8 cellular contexts compared by ENCODE assay signal in the genomic region with DNA sequence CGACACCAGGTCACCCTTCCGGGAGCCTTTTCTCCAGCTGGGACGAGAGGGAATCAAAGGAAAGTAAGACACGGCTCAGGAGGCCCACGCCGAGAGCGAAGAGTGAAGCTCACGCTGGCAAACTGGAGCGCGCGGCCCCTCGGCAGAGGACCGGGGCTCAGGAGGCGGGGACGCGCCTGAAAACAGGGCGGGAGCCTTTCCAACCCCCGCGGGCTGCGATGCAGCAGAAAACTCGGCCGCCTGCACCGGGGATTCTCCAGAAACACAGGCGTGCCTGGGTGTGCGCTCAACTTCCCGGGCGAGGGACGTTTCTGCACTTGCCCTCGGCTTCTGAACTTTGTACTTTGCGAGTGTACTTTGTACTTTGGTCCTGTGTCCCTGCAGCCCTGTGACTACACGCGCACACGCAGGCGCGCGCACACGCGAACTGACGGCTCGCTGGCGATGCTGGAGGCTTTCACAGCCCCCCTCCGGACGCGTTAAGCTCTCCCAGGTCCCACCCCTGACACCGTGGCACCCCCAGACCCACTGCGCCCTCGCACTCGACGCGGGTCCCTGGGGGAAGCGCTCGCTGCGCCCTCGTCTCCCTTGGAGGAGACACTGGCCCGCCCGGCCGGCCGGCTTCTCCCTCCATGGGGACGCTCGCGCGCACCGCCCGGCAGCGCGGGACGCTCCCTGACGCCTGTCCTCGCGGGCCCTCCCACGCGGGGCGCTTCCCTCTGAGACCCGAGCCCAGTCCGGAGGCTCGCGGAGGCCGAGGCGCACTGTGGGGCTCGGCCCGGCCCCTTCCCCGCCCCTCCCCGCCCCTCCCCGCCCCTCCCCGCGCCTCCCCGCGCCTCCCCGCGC. TPM values are rescaled to one million over a fixed set of nuclear protein-coding genes. Genes with fewer than 3 reads are reported as not detected.
DNase-seq lines count a peak whose midpoint lies in the region; ATAC-seq and TF ChIP-seq lines count a peak whose summit lies in the region.

No MANE protein-coding gene starts in this region.

- H3K4me3 Mint-ChIP-seq in HFFc6: peak overlapping the region; percentile 83
- peak overlapping the region; percentile 58 for H3K4me3 Mint-ChIP-seq in endodermal cell
- peak overlapping the region; percentile 79 for H3K4me3 Mint-ChIP-seq in memory B cell
- peak overlapping the region; percentile 79 to 86 for H3K4me3 Mint-ChIP-seq in stimulated activated naive B cell treated with anti-CD40 and anti-IgM and Interleukin-4, amounts not matched to agents 10 μg/mL and 1 μg/mL and 100 μg/mL, for 72 hours

- peaks cover 6% of the 10 kb centered on the region for H3K4me1 Mint-ChIP-seq in HFFc6 (ENCODE audit: low read depth)
- H3K4me1 Mint-ChIP-seq in endodermal cell: no peaks in the 10 kb centered on the region
- peaks cover 22% of the 10 kb centered on the region for H3K4me1 Mint-ChIP-seq in memory B cell
- peaks cover 23 to 52% of the 10 kb centered on the region in 2 donors for H3K4me1 Mint-ChIP-seq in stimulated activated naive B cell treated with anti-CD40 and anti-IgM and Interleukin-4, amounts not matched to agents 10 μg/mL and 1 μg/mL and 100 μg/mL, for 72 hours

- H3K27ac Mint-ChIP-seq in HFFc6 (peak overlapping the region; percentile 42; the same call in 1 of the 2 replicates), endodermal cell (no peak overlapping the region), memory B cell (no peak overlapping the region)
- peak overlapping the region; percentile 73 for H3K27ac Mint-ChIP-seq in stimulated activated naive B cell treated with anti-CD40 and anti-IgM and Interleukin-4, amounts not matched to agents 10 μg/mL and 1 μg/mL and 100 μg/mL, for 72 hours

- H3K9ac ChIP-seq in endodermal cell (ENCODE audit: extremely low read depth, low read length, poor library complexity, severe bottlenecking): no peak overlapping the region

- H3K9me3 ChIP-seq in endodermal cell (ENCODE audit: control insufficient read depth, low read length): no peaks in the 10 kb centered on the region

- H3K9me3 Mint-ChIP-seq in HFFc6 (no peaks in the 10 kb centered on the region), endodermal cell (no peaks in the 10 kb centered on the region), memory B cell (no peaks in the 10 kb centered on the region)
- H3K9me3 Mint-ChIP-seq in stimulated activated naive B cell treated with anti-CD40 and anti-IgM and Interleukin-4, amounts not matched to agents 10 μg/mL and 1 μg/mL and 100 μg/mL, for 72 hours: peaks cover 0 to 2% of the 10 kb centered on the region in 2 donors

- H3K36me3 ChIP-seq in endodermal cell (ENCODE audit: control insufficient read depth, insufficient read depth, low read length): no peaks in the 10 kb centered on the region

- H3K36me3 Mint-ChIP-seq in HFFc6 (ENCODE audit: low read depth): no peaks in the 10 kb centered on the region
- peaks cover 8% of the 10 kb centered on the region for H3K36me3 Mint-ChIP-seq in endodermal cell (ENCODE audit: low read depth)
- H3K36me3 Mint-ChIP-seq in memory B cell: no peaks in the 10 kb centered on the region
- H3K36me3 Mint-ChIP-seq in stimulated activated naive B cell treated with anti-CD40 and anti-IgM and Interleukin-4, amounts not matched to agents 10 μg/mL and 1 μg/mL and 100 μg/mL, for 72 hours: peaks cover 7 to 14% of the 10 kb centered on the region in 2 donors

- H3K4me1 ChIP-seq in endodermal cell (ENCODE audit: control insufficient read depth, insufficient read depth, low read length): no peaks in the 10 kb centered on the region

- no peak overlapping the region for H3K27ac ChIP-seq in endodermal cell (ENCODE audit: low read depth, low read length)

- H3K4me3 ChIP-seq in endodermal cell (ENCODE audit: low read length): peak overlapping the region; percentile 84

- H3K27me3 ChIP-seq in endodermal cell (ENCODE audit: control insufficient read depth, insufficient read depth, low read length, poor library complexity, severe bottlenecking): peaks cover 55% of the 10 kb centered on the region

- no peak for TF ChIP-seq CTCF in HFFc6 (IDR thresholded peaks at IDR 0.05)
- no peak for TF ChIP-seq CTCF in endodermal cell (conservative IDR thresholded peaks at IDR 0.05)

- peak; percentile 47 for ATAC-seq in memory B cell (ENCODE audit: low read depth)
- ATAC-seq in stimulated activated naive B cell treated with anti-CD40 and anti-IgM and Interleukin-4, amounts not matched to agents 10 μg/mL and 1 μg/mL and 100 μg/mL, for 72 hours (replicated peaks): peak; percentile 52 to 60

- 1% methylated on average over 47 to 70 of the region's 90 CpGs for WGBS in endodermal cell (ENCODE audit: insufficient coverage in 1 of 2, insufficient read length in 1 of 2), 2 experiments

- H3K27me3 Mint-ChIP-seq in HFFc6 (ENCODE audit: insufficient read depth) (no peaks in the 10 kb centered on the region), endodermal cell (ENCODE audit: insufficient read depth) (peaks cover 56% of the 10 kb centered on the region), memory B cell (no peaks in the 10 kb centered on the region)
- no peaks in the 10 kb centered on the region for H3K27me3 Mint-ChIP-seq in stimulated activated naive B cell treated with anti-CD40 and anti-IgM and Interleukin-4, amounts not matched to agents 10 μg/mL and 1 μg/mL and 100 μg/mL, for 72 hours

- peak; percentile 71 for DNase-seq in DMS 273 (lab: John Stamatoyannopoulos, UW; ENCODE audit: unreplicated experiment)
- DNase-seq in DMS 273 treated with DMSO at 0.1 percent for 48 hours (lab: John Stamatoyannopoulos, UW): no peak
- peak; percentile 7 for DNase-seq in HFFc6
- peak; percentile 29 for DNase-seq in NCI-H1436 treated with DMSO at 0.1 percent for 48 hours (lab: John Stamatoyannopoulos, UW)
- peak; percentile 85 for DNase-seq in activated CD8-positive, alpha-beta memory T cell treated with anti-CD3 and anti-CD28 coated beads for 24 hours
- DNase-seq in endodermal cell: peak; percentile 83
- DNase-seq in memory B cell (ENCODE audit: low spot score in 2 of 2): peak; percentile 61 to 79
- DNase-seq in stimulated activated naive B cell treated with anti-CD40 and anti-IgM and Interleukin-4, amounts not matched to agents 10 μg/mL and 1 μg/mL and 100 μg/mL, for 72 hours: peak; percentile 58

RNA-seq across cellular contexts. Expression of a gene that starts 0.6 kb away (rescaled TPM):
- total RNA-seq in HFFc6 (2021; fragmentation: NEBNext Ultra II Directional; extraction: Animal tissue kit (Norgen Biotek cat#: 25700)): 1 to 10 TPM; 2.4 to 4.9 (median 3.6) TPM
- total RNA-seq in endodermal cell: 10 to 100 TPM in 1 of 2 donors, 1 to 10 TPM in 1; 9.7 to 11.1 TPM
- 5.4 TPM for polyA plus RNA-seq in endodermal cell (2013, experiment 1 of 2)
- 5.5 TPM for polyA plus RNA-seq in endodermal cell (2013, experiment 2 of 2)

RNA-seq across cellular contexts. Expression of a gene that starts 5.3 kb away (rescaled TPM):
- total RNA-seq in HFFc6 (2021; fragmentation: NEBNext Ultra II Directional; extraction: Animal tissue kit (Norgen Biotek cat#: 25700)): 100 to 1,000 TPM; 105 to 137 (median 114) TPM
- 100 to 1,000 TPM in 1 of 2 donors, 10 to 100 TPM in 1; 92.3 to 102 TPM for total RNA-seq in endodermal cell
- polyA plus RNA-seq in endodermal cell (2013, experiment 1 of 2): 91.8 TPM
- 91.2 TPM for polyA plus RNA-seq in endodermal cell (2013, experiment 2 of 2)

RNA-seq across cellular contexts. Expression of a gene that starts 15.5 kb away (rescaled TPM):
- total RNA-seq in HFFc6 (2021; fragmentation: NEBNext Ultra II Directional; extraction: Animal tissue kit (Norgen Biotek cat#: 25700)): 10 to 100 TPM; 23.7 to 33.0 (median 26.6) TPM
- 10 to 100 TPM; 71.3 to 86.0 TPM for total RNA-seq in endodermal cell
- polyA plus RNA-seq in endodermal cell (2013, experiment 1 of 2): 46.8 TPM
- 45.4 TPM for polyA plus RNA-seq in endodermal cell (2013, experiment 2 of 2)

RNA-seq across cellular contexts. Expression of a gene that starts 20.7 kb away (rescaled TPM):
- total RNA-seq in HFFc6 (2021; fragmentation: NEBNext Ultra II Directional; extraction: Animal tissue kit (Norgen Biotek cat#: 25700)): 1 to 10 TPM in 5 of 6 experiments, under 1 TPM in 1; 0.55 to 8.9 (median 7.8) TPM
- 10 to 100 TPM; 81.0 to 83.9 TPM for total RNA-seq in endodermal cell
- 25.6 TPM for polyA plus RNA-seq in endodermal cell (2013, experiment 1 of 2)
- 26.4 TPM for polyA plus RNA-seq in endodermal cell (2013, experiment 2 of 2)

RNA-seq across cellular contexts. Expression of a gene that starts 31.3 kb away (rescaled TPM):
- total RNA-seq in HFFc6 (2021; fragmentation: NEBNext Ultra II Directional; extraction: Animal tissue kit (Norgen Biotek cat#: 25700)): not detected
- total RNA-seq in endodermal cell: not detected
- polyA plus RNA-seq in endodermal cell (2013, experiment 1 of 2): not detected
- not detected for polyA plus RNA-seq in endodermal cell (2013, experiment 2 of 2)

Comparison
In these comparisons a context has a peak if more than half of its experiments do, and no peak if none do; other contexts are left out.
1. H3K27ac Mint-ChIP-seq: peak in HFFc6 (single experiment) and stimulated activated naive B cell treated with anti-CD40 and anti-IgM and Interleukin-4, amounts not matched to agents 10 μg/mL and 1 μg/mL and 100 μg/mL, for 72 hours (single experiment); none in endodermal cell (single experiment) and memory B cell (single experiment).
2. Peak in every context shown above with its lines, with median percentiles within 50 percentile points of each other: H3K4me3 Mint-ChIP-seq.